12 cellular contexts compared by ENCODE assay signal in genomic region chr16:66070140-66070887, GRCh38.
DNase-seq lines count a peak whose midpoint lies in the region; ATAC-seq lines count a peak whose summit lies in the region.
"Had no signal": no experiment of that assay in that cellular context is flagged by ENCODE, and none has a peak within 500 bp of the region (broad histone marks: within the 10 kb centered on the region; RNA-seq: fewer than 3 reads in every experiment).

No MANE protein-coding gene starts in this region.

- peak; percentile 49 for DNase-seq in NCI-H1092 treated with DMSO at 0.1 percent for 48 hours (lab: John Stamatoyannopoulos, UW)
- DNase-seq in cerebellar cortex (ENCODE audit: low spot score), result peak; percentile 65
- peak; percentile 47 for DNase-seq in left lobe of liver (ENCODE audit: low spot score)
- peak; percentile 22 for DNase-seq in stromal cell of bone marrow (ENCODE audit: low read depth)
- no peak for DNase-seq in activated T-cell treated with anti-CD3 and anti-CD28 coated beads for 4 hours
- no peak for DNase-seq in iPS-NIHi11 (ENCODE audit: low spot score)
- no peak for DNase-seq in activated naive CD4-positive, alpha-beta T cell (lab: John Stamatoyannopoulos, UW)
- DNase-seq: activated CD4-positive, alpha-beta T cell treated with anti-CD3 and anti-CD28 coated beads, Interleukin-2, amount 10 ng/mL, durations not matched to agents 7 days and 5 days; HFFc6; naive thymus-derived CD8-positive, alpha-beta T cell; NCI-H187 had no signal

- ATAC-seq in left lobe of liver, result peak; percentile 36
- ATAC-seq: esophagus mucosa; naive thymus-derived CD8-positive, alpha-beta T cell had no signal

Comparison
In these comparisons a context has a peak if more than half of its experiments do, and no peak if none do; other contexts are left out.
1. DNase-seq: peak in NCI-H1092 treated with DMSO at 0.1 percent for 48 hours (single experiment), cerebellar cortex (single experiment), left lobe of liver (single experiment) and stromal cell of bone marrow (single experiment); none in activated T-cell treated with anti-CD3 and anti-CD28 coated beads for 4 hours (single experiment), iPS-NIHi11 (single experiment) and activated naive CD4-positive, alpha-beta T cell (0 of 4).